In the genomic region with DNA sequence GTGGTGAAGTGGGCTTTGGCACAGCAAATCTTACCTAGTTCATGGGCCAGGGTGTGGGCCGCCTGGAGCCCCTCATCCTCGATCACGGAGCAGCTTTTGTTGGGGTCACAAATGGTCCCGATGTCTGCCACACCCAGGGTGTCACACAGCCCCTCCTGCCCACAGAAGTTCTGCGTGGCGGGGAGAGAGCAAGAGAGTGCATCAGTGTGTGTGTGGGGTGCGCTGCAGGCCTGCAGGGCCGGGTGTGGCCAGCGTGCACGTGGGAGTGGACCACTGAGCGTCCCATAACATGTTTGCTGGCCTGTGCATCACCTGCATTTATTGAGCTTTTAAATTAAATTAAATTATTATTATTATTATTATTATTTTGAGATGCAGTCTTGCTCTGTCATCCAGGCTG, we compare ENCODE assay signal across 1 cellular context.
TF ChIP-seq lines count a peak whose summit lies in the region.

No MANE protein-coding gene starts in this region.

TF ChIP-seq in H1, 55 proteins besides CTCF, POLR2A, EP300 and RAD21:
- TF ChIP-seq SIX5 (IDR thresholded peaks at IDR 0.05; ENCODE audit: low read depth, low read length) = no peak
- no peak for TF ChIP-seq TCF12 (IDR thresholded peaks at IDR 0.05; ENCODE audit: low read depth, low read length)
- TF ChIP-seq SP1 (IDR thresholded peaks at IDR 0.05; ENCODE audit: low read depth, low read length) = no peak
- no peak for TF ChIP-seq SIRT6 (IDR thresholded peaks at IDR 0.05; ENCODE audit: low read length)
- TF ChIP-seq, protein P1, sequence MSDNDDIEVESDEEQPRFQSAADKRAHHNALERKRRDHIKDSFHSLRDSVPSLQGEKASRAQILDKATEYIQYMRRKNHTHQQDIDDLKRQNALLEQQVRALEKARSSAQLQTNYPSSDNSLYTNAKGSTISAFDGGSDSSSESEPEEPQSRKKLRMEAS (IDR thresholded peaks at IDR 0.05) = no peak
- no peak for TF ChIP-seq TAF1 (IDR thresholded peaks at IDR 0.05; ENCODE audit: low read depth, low read length)
- no peak for TF ChIP-seq EGR1 (IDR thresholded peaks at IDR 0.05; ENCODE audit: borderline replicate concordance, low read depth, low read length)
- TF ChIP-seq SP2 (IDR thresholded peaks at IDR 0.05; ENCODE audit: low read length) = no peak
- TF ChIP-seq TEAD4 (IDR thresholded peaks at IDR 0.05; ENCODE audit: low read depth, low read length) = no peak
